16 cellular contexts compared by ENCODE assay signal in the genomic region with DNA sequence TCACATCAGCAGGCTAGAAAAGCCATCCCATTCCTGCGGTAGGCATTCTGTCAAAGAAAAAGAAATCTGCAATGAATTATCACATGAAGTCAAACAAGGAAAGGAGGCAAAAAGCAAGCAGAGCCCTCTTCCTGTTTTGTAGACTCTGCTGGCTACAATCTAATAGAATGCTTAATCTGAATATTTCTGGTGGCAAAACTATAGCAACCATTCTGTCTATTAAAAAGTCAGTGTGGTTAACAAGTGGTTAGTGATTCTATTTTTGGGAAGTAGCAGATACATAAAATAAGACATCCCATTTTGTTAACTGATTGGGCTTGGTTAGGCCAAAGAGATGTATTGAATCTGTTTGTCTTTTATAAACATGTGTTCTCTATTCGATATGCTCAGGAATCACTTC.
DNase-seq lines count a peak whose midpoint lies in the region; ATAC-seq, FAIRE-seq and TF ChIP-seq lines count a peak whose summit lies in the region.
"Had no signal": no experiment of that assay in that cellular context is flagged by ENCODE, and none has a peak within 500 bp of the region (broad histone marks: within the 10 kb centered on the region; RNA-seq: fewer than 3 reads in every experiment).

No MANE protein-coding gene starts in this region.

- H3K36me3 Mint-ChIP-seq in astrocyte (ENCODE audit: low read depth, unreplicated experiment) = no peaks in the 10 kb centered on the region

- H3K4me3 ChIP-seq in KMS-11 (IDR thresholded peaks at IDR 0.05; ENCODE audit: insufficient read depth, low read depth, low read length) (no peak overlapping the region), astrocyte (ENCODE audit: insufficient read depth, low read depth, low read length) (no peak overlapping the region), spleen (no peak overlapping the region)
- H3K4me3 ChIP-seq: lower lobe of right lung had no signal

- no peaks in the 10 kb centered on the region for H3K27me3 Mint-ChIP-seq in astrocyte (ENCODE audit: low read depth, unreplicated experiment)
- H3K27me3 Mint-ChIP-seq: activated CD4-positive, alpha-beta memory T cell treated with anti-CD3 and anti-CD28 coated beads, Interleukin-2, amount 10 ng/mL, durations not matched to agents 7 days and 5 days had no signal

- no peak overlapping the region for H3K4me3 Mint-ChIP-seq in astrocyte (ENCODE audit: unreplicated experiment)
- H3K4me3 Mint-ChIP-seq: activated CD4-positive, alpha-beta memory T cell treated with anti-CD3 and anti-CD28 coated beads, Interleukin-2, amount 10 ng/mL, durations not matched to agents 7 days and 5 days; nephron had no signal

- peaks cover 49% of the 10 kb centered on the region for H3K4me1 Mint-ChIP-seq in astrocyte (ENCODE audit: low read depth, unreplicated experiment)

- H4K20me1 ChIP-seq in KMS-11 (ENCODE audit: insufficient read depth) (no peaks in the 10 kb centered on the region), astrocyte (ENCODE audit: insufficient read depth, low read length) (no peaks in the 10 kb centered on the region)

- H3K9me3 ChIP-seq in astrocyte (ENCODE audit: insufficient read depth, low read depth, low read length) (no peaks in the 10 kb centered on the region), spleen (no peaks in the 10 kb centered on the region)
- H3K9me3 ChIP-seq: lower lobe of right lung had no signal

- TF ChIP-seq CTCF in KMS-11 (conservative IDR thresholded peaks at IDR 0.05; ENCODE audit: low read depth, low read length) = no peak
- TF ChIP-seq CTCF in astrocyte (IDR thresholded peaks at IDR 0.05; ENCODE audit: insufficient read depth, low read depth, low read length) = no peak
- TF ChIP-seq CTCF in omental fat pad (IDR thresholded peaks at IDR 0.05) = no peak
- no peak for TF ChIP-seq CTCF in spleen (IDR thresholded peaks at IDR 0.05 in 8 of 11, conservative IDR thresholded peaks at IDR 0.05 in 3 of 11)

- H3K36me3 ChIP-seq in KMS-11 (ENCODE audit: insufficient read depth) (no peaks in the 10 kb centered on the region), astrocyte (ENCODE audit: insufficient read depth, low read length) (no peaks in the 10 kb centered on the region), spleen (no peaks in the 10 kb centered on the region)
- H3K36me3 ChIP-seq: brain microvascular endothelial cell, lower lobe of right lung had no signal

- H3K27ac Mint-ChIP-seq in astrocyte (ENCODE audit: unreplicated experiment) = peak overlapping the region; percentile 43
- H3K27ac Mint-ChIP-seq: activated CD4-positive, alpha-beta memory T cell treated with anti-CD3 and anti-CD28 coated beads, Interleukin-2, amount 10 ng/mL, durations not matched to agents 7 days and 5 days had no signal

- H3K9ac ChIP-seq in KMS-11 = no peak overlapping the region
- no peak overlapping the region for H3K9ac ChIP-seq in astrocyte (ENCODE audit: low read length)

- peak; percentile 12 for DNase-seq in GM03348 (ENCODE audit: low spot score)
- DNase-seq in astrocyte (ENCODE audit: low read depth) = no peak
- no peak for DNase-seq in hepatic stellate cell (ENCODE audit: low spot score)
- no peak for DNase-seq in omental fat pad (ENCODE audit: low spot score)
- DNase-seq in spleen = no peak
- DNase-seq: activated CD4-positive, alpha-beta memory T cell treated with anti-CD3 and anti-CD28 coated beads, Interleukin-2, amount 10 ng/mL, durations not matched to agents 7 days and 5 days; activated effector memory CD4-positive, alpha-beta T cell treated with anti-CD3 and anti-CD28 coated beads, Interleukin-2, amount 50 U/mL, for 16 hours; brain microvascular endothelial cell; DND-41; effector CD4-positive, alpha-beta T cell; lower lobe of right lung; NCI-H774 had no signal

- FAIRE-seq in astrocyte (lab: Jason Lieb, UNC) = no peak

- H3K79me2 ChIP-seq in KMS-11 (ENCODE audit: insufficient read depth, low read depth) (no peaks in the 10 kb centered on the region), astrocyte (ENCODE audit: insufficient read depth, low read length) (no peaks in the 10 kb centered on the region)

- intact Hi-C loops in spleen (cut with DNase I; ENCODE audit: low total_unique reads) = no loop called here

- peak overlapping the region; percentile 58 for H3K4me2 ChIP-seq in KMS-11
- no peak overlapping the region for H3K4me2 ChIP-seq in astrocyte (ENCODE audit: low read length)

- H3K4me1 ChIP-seq in KMS-11 (ENCODE audit: low read depth, poor library complexity, severe bottlenecking) (peaks cover 63% of the 10 kb centered on the region), astrocyte (ENCODE audit: insufficient read depth, low read length) (no peaks in the 10 kb centered on the region), spleen (peaks cover 0 to 18% (median 8%) of the 10 kb centered on the region in 6 donors)
- H3K4me1 ChIP-seq: lower lobe of right lung had no signal

- H3K27ac ChIP-seq in KMS-11 = no peak overlapping the region
- no peak overlapping the region for H3K27ac ChIP-seq in astrocyte (ENCODE audit: low read depth, low read length)
- no peak overlapping the region for H3K27ac ChIP-seq in spleen
- H3K27ac ChIP-seq: brain microvascular endothelial cell, lower lobe of right lung had no signal

- peak; percentile 67 for ATAC-seq in GM19452 (IDR thresholded peaks at IDR 0.05; ENCODE audit: unreplicated experiment)
- no peak for ATAC-seq in omental fat pad (ENCODE audit: low FRiP score)
- no peak for ATAC-seq in GM19463 (IDR thresholded peaks at IDR 0.05; ENCODE audit: unreplicated experiment)
- ATAC-seq: lower lobe of right lung had no signal

- TF ChIP-seq POLR2A in spleen (IDR thresholded peaks at IDR 0.05) = no peak

- no peaks in the 10 kb centered on the region for H3K9me3 Mint-ChIP-seq in astrocyte (ENCODE audit: unreplicated experiment)
- H3K9me3 Mint-ChIP-seq: activated CD4-positive, alpha-beta memory T cell treated with anti-CD3 and anti-CD28 coated beads, Interleukin-2, amount 10 ng/mL, durations not matched to agents 7 days and 5 days; nephron had no signal

- 0 out of 2 replicates have a peak overlapping the region, but pooled peaks have one; percentile 0 for H2AFZ ChIP-seq in KMS-11 (ENCODE audit: low read depth)
- no peak overlapping the region for H2AFZ ChIP-seq in astrocyte (ENCODE audit: low read depth, low read length)

- WGBS in spleen, 5 donors = 42 to 60% (median 57%) methylated on average over 2 of the region's 2 CpGs

- H3K27me3 ChIP-seq in KMS-11 (ENCODE audit: insufficient read depth, low read depth) (no peaks in the 10 kb centered on the region), astrocyte (ENCODE audit: insufficient read depth, low read length) (no peaks in the 10 kb centered on the region), spleen (replicated peaks in 1 of 7) (no peaks in the 10 kb centered on the region)
- H3K27me3 ChIP-seq: brain microvascular endothelial cell had no signal
